ENCODE assay signal across 38 cellular contexts in genomic region chr14:104051092-104051813, GRCh38. TPM values are rescaled to one million over a fixed set of nuclear protein-coding genes. Genes with fewer than 3 reads are reported as not detected.
"Had no signal": no experiment of that assay in that cellular context is flagged by ENCODE, and none has a peak within 500 bp of the region (broad histone marks: within the 10 kb centered on the region; RNA-seq: fewer than 3 reads in every experiment).

No MANE protein-coding gene starts in this region.

- H3K36me3 Mint-ChIP-seq: activated CD4-positive, alpha-beta memory T cell treated with anti-CD3 and anti-CD28 coated beads for 36 hours; activated naive CD8-positive, alpha-beta T cell had no signal

- H3K27ac ChIP-seq: brain microvascular endothelial cell, cardiac muscle cell, KMS-11, Peyer's patch, SJSA1 had no signal

- H3K4me3 ChIP-seq: cardiac muscle cell, Peyer's patch, SJSA1 had no signal

- FAIRE-seq: TTC549 had no signal

- DNase-seq: activated CD4-positive, alpha-beta memory T cell treated with anti-CD3 and anti-CD28 coated beads for 36 hours; activated CD4-positive, alpha-beta T cell treated with anti-CD3 and anti-CD28 coated beads for 36 hours; activated CD4-positive, alpha-beta T cell treated with anti-CD3 and anti-CD28 coated beads, Interleukin-2, amount 10 ng/mL, durations not matched to agents 7 days and 5 days; activated CD8-positive, alpha-beta memory T cell treated with anti-CD3 and anti-CD28 coated beads, Interleukin-2, amount 50 U/mL, for 4 hours; activated gamma-delta T cell treated with Interleukin-2 at 50 U/mL for 16 hours; activated naive CD4-positive, alpha-beta T cell treated with anti-CD3 and anti-CD28 coated beads for 36 hours; activated naive CD8-positive, alpha-beta T cell treated with anti-CD3 and anti-CD28 coated beads, Interleukin-2, amount 50 U/mL, for 24 hours; activated T-cell treated with anti-CD3 and anti-CD28 coated beads for 4 hours; activated T-cell treated with anti-CD3 and anti-CD28 coated beads, Interleukin-2, amount 50 U/mL, for 4 hours; amniotic stem cell; aorta; brain microvascular endothelial cell; NCI-H1048; NCI-H1105 treated with DMSO at 0.1 percent for 48 hours; NCI-H1436; NCI-H1694; NCI-H1930; NCI-H2081 treated with DMSO at 0.1 percent for 48 hours; NCI-H345; NCI-H526; NCI-H748 treated with DMSO at 0.1 percent for 48 hours; NK-92 treated with Interleukin-12 subunit alpha and Interleukin-12 subunit beta, amount 100 ng/mL, for 24 hours; PC-3; Peyer's patch; RPMI8226; SHP77 treated with DMSO at 0.1 percent for 48 hours; SK-N-SH had no signal

- H3K4me3 Mint-ChIP-seq: activated CD4-positive, alpha-beta memory T cell treated with anti-CD3 and anti-CD28 coated beads for 36 hours; activated CD4-positive, alpha-beta T cell treated with anti-CD3 and anti-CD28 coated beads for 36 hours; activated CD4-positive, alpha-beta T cell treated with anti-CD3 and anti-CD28 coated beads, Interleukin-2, amount 10 ng/mL, durations not matched to agents 7 days and 5 days; activated naive CD4-positive, alpha-beta T cell treated with anti-CD3 and anti-CD28 coated beads for 36 hours; activated naive CD8-positive, alpha-beta T cell; activated naive CD8-positive, alpha-beta T cell treated with anti-CD3 and anti-CD28 coated beads, Interleukin-2, amount 50 U/mL, for 24 hours; activated T-cell treated with anti-CD3 and anti-CD28 coated beads, Interleukin-2, amount 50 U/mL, for 4 hours; activated T-helper 1 cell treated with anti-CD3 and anti-CD28 coated beads, Interleukin-12 subunit alpha, Interleukin-12 subunit beta, Interleukin-2, Interleukin-4 antibody, amounts not matched to agents 30 ng/mL and 10 ng/mL and 1 ng/mL, durations not matched to agents 14 hours and 24 hours and 36 hours; central memory CD8-positive, alpha-beta T cell; T-helper 1 cell treated with Interleukin-12 subunit alpha and Interleukin-12 subunit beta and Interleukin-4 antibody, amounts not matched to agents 30 μg/mL and 1 μg/mL, for 36 hours; T-helper 2 cell treated with Interferon-gamma antibody and Interleukin-4, amounts not matched to agents 5 μg/mL and 100 μg/mL, for 36 hours had no signal

- H3K36me3 ChIP-seq: brain microvascular endothelial cell, cardiac muscle cell, Peyer's patch, SJSA1 had no signal

- H3K9me3 ChIP-seq: Peyer's patch, SJSA1, SK-N-SH had no signal

- H3K27me3 ChIP-seq: brain microvascular endothelial cell, cardiac muscle cell, Peyer's patch, SJSA1 had no signal

- H3K4me1 Mint-ChIP-seq: activated CD4-positive, alpha-beta T cell treated with anti-CD3 and anti-CD28 coated beads for 36 hours; activated naive CD8-positive, alpha-beta T cell treated with anti-CD3 and anti-CD28 coated beads, Interleukin-2, amount 50 U/mL, for 24 hours; central memory CD8-positive, alpha-beta T cell had no signal

- H3K9ac ChIP-seq: KMS-11, SK-N-SH had no signal

- ATAC-seq: activated CD4-positive, alpha-beta T cell treated with anti-CD3 and anti-CD28 coated beads for 36 hours; activated CD4-positive, CD25-positive, alpha-beta regulatory T cell treated with anti-CD3 and anti-CD28 coated beads, Interleukin-2, amount 50 U/mL, for 24 hours; activated naive CD8-positive, alpha-beta T cell treated with anti-CD3 and anti-CD28 coated beads, Interleukin-2, amount 50 U/mL, for 24 hours; activated T-cell treated with anti-CD3 and anti-CD28 coated beads, Interleukin-2, amount 50 U/mL, for 4 hours; PC-3 had no signal

- H3K27ac Mint-ChIP-seq: activated CD4-positive, alpha-beta memory T cell treated with anti-CD3 and anti-CD28 coated beads for 36 hours; activated CD4-positive, alpha-beta T cell treated with anti-CD3 and anti-CD28 coated beads for 36 hours; activated CD4-positive, alpha-beta T cell treated with anti-CD3 and anti-CD28 coated beads, Interleukin-2, amount 10 ng/mL, durations not matched to agents 7 days and 5 days; activated naive CD4-positive, alpha-beta T cell treated with anti-CD3 and anti-CD28 coated beads for 36 hours; activated naive CD8-positive, alpha-beta T cell; activated naive CD8-positive, alpha-beta T cell treated with anti-CD3 and anti-CD28 coated beads, Interleukin-2, amount 50 U/mL, for 24 hours; activated T-helper 1 cell treated with anti-CD3 and anti-CD28 coated beads, Interleukin-12 subunit alpha, Interleukin-12 subunit beta, Interleukin-2, Interleukin-4 antibody, amounts not matched to agents 30 ng/mL and 10 ng/mL and 1 ng/mL, durations not matched to agents 14 hours and 24 hours and 36 hours; T-helper 1 cell treated with Interleukin-12 subunit alpha and Interleukin-12 subunit beta and Interleukin-4 antibody, amounts not matched to agents 30 μg/mL and 1 μg/mL, for 36 hours; T-helper 2 cell treated with Interferon-gamma antibody and Interleukin-4, amounts not matched to agents 5 μg/mL and 100 μg/mL, for 36 hours had no signal

- H3K4me1 ChIP-seq: Peyer's patch, SJSA1 had no signal

- H3K9me3 Mint-ChIP-seq: activated CD4-positive, alpha-beta memory T cell treated with anti-CD3 and anti-CD28 coated beads for 36 hours; activated CD4-positive, alpha-beta T cell treated with anti-CD3 and anti-CD28 coated beads, Interleukin-2, amount 10 ng/mL, durations not matched to agents 7 days and 5 days; activated naive CD4-positive, alpha-beta T cell treated with anti-CD3 and anti-CD28 coated beads for 36 hours; activated naive CD8-positive, alpha-beta T cell treated with anti-CD3 and anti-CD28 coated beads, Interleukin-2, amount 50 U/mL, for 24 hours; activated T-cell treated with anti-CD3 and anti-CD28 coated beads, Interleukin-2, amount 50 U/mL, for 4 hours; activated T-helper 1 cell treated with anti-CD3 and anti-CD28 coated beads, Interleukin-12 subunit alpha, Interleukin-12 subunit beta, Interleukin-2, Interleukin-4 antibody, amounts not matched to agents 30 ng/mL and 10 ng/mL and 1 ng/mL, durations not matched to agents 14 hours and 24 hours and 36 hours; central memory CD8-positive, alpha-beta T cell; T-helper 1 cell treated with Interleukin-12 subunit alpha and Interleukin-12 subunit beta and Interleukin-4 antibody, amounts not matched to agents 30 μg/mL and 1 μg/mL, for 36 hours; T-helper 2 cell treated with Interferon-gamma antibody and Interleukin-4, amounts not matched to agents 5 μg/mL and 100 μg/mL, for 36 hours had no signal

- H3K4me2 ChIP-seq: KMS-11, SK-N-SH had no signal

RNA-seq across cellular contexts. Expression of gene ASPG, which starts 34.2 kb away (rescaled TPM):
- total RNA-seq: activated CD4-positive, alpha-beta memory T cell treated with anti-CD3 and anti-CD28 coated beads for 36 hours; activated CD4-positive, alpha-beta T cell treated with anti-CD3 and anti-CD28 coated beads for 36 hours; activated CD4-positive, alpha-beta T cell treated with anti-CD3 and anti-CD28 coated beads, Interleukin-2, amount 10 ng/mL, durations not matched to agents 7 days and 5 days; activated naive CD4-positive, alpha-beta T cell treated with anti-CD3 and anti-CD28 coated beads for 36 hours; activated T-helper 1 cell treated with anti-CD3 and anti-CD28 coated beads, Interleukin-12 subunit alpha, Interleukin-12 subunit beta, Interleukin-2, Interleukin-4 antibody, amounts not matched to agents 30 ng/mL and 10 ng/mL and 1 ng/mL, durations not matched to agents 14 hours and 24 hours and 36 hours; M059J; SJSA1 had no signal
- polyA plus RNA-seq: SK-N-SH had no signal
